18 cellular contexts compared by ENCODE assay signal in genomic region chr10:87705339-87705738, GRCh38. TPM values are rescaled to one million over a fixed set of nuclear protein-coding genes. Genes with fewer than 3 reads are reported as not detected.
DNase-seq lines count a peak whose midpoint lies in the region; ATAC-seq and TF ChIP-seq lines count a peak whose summit lies in the region.
"Had no signal": no experiment of that assay in that cellular context is flagged by ENCODE, and none has a peak within 500 bp of the region (broad histone marks: within the 10 kb centered on the region; RNA-seq: fewer than 3 reads in every experiment).

No MANE protein-coding gene starts in this region.

- no peak for TF ChIP-seq CTCF in BJ (IDR thresholded peaks at IDR 0.05; ENCODE audit: insufficient read depth, low read depth, low read length)
- no peak for TF ChIP-seq CTCF in foreskin keratinocyte (conservative IDR thresholded peaks at IDR 0.05)

- CTCF ChIA-PET in BJ (lab: Yijun Ruan, JAX), result no interaction called here
- CTCF ChIA-PET in activated CD8-positive, alpha-beta memory T cell treated with anti-CD3 and anti-CD28 coated beads, Interleukin-2, amount 10 ng/mL, durations not matched to agents 7 days and 5 days (lab: Charles Lee), result no interaction called here

- H3K27me3 ChIP-seq in BJ (ENCODE audit: control insufficient read depth, insufficient read depth, low read length), result no peaks in the 10 kb centered on the region
- H3K27me3 ChIP-seq in foreskin keratinocyte, result no peaks in the 10 kb centered on the region

- no peaks in the 10 kb centered on the region for H3K9me3 Mint-ChIP-seq in activated CD8-positive, alpha-beta memory T cell treated with anti-CD3 and anti-CD28 coated beads, Interleukin-2, amount 10 ng/mL, durations not matched to agents 7 days and 5 days (ENCODE audit: low read depth)
- H3K9me3 Mint-ChIP-seq: activated naive CD4-positive, alpha-beta T cell treated with anti-CD3 and anti-CD28 coated beads, Interleukin-2, amount 10 ng/mL, durations not matched to agents 7 days and 5 days; CD4-positive, alpha-beta memory T cell had no signal

- no peak overlapping the region for H3K27ac ChIP-seq in foreskin keratinocyte

- peaks cover 24% of the 10 kb centered on the region for H3K27me3 Mint-ChIP-seq in activated CD8-positive, alpha-beta memory T cell treated with anti-CD3 and anti-CD28 coated beads, Interleukin-2, amount 10 ng/mL, durations not matched to agents 7 days and 5 days

- no peaks in the 10 kb centered on the region for H3K36me3 Mint-ChIP-seq in activated CD8-positive, alpha-beta memory T cell treated with anti-CD3 and anti-CD28 coated beads, Interleukin-2, amount 10 ng/mL, durations not matched to agents 7 days and 5 days
- H3K36me3 Mint-ChIP-seq: activated naive CD4-positive, alpha-beta T cell treated with anti-CD3 and anti-CD28 coated beads, Interleukin-2, amount 10 ng/mL, durations not matched to agents 7 days and 5 days; CD4-positive, alpha-beta memory T cell had no signal

- peaks cover 2% of the 10 kb centered on the region; the same call in 1 of the 2 replicates for H3K36me3 ChIP-seq in BJ (ENCODE audit: control insufficient read depth, insufficient read depth, low read length)

- DNase-seq in BJ (ENCODE audit: low read depth) (peak; percentile 71), HT-29 (ENCODE audit: low spot score) (peak; percentile 63), astrocyte of the hippocampus (ENCODE audit: low read depth, low spot score) (peak; percentile 4), foreskin keratinocyte (peak; percentile 35 to 52), CD1c-positive myeloid dendritic cell (ENCODE audit: extremely low spot score) (no peak)
- DNase-seq in activated CD8-positive, alpha-beta memory T cell treated with anti-CD3 and anti-CD28 coated beads for 24 hours, result no peak
- no peak for DNase-seq in activated CD8-positive, alpha-beta memory T cell treated with anti-CD3 and anti-CD28 coated beads, Interleukin-2, amount 10 ng/mL, durations not matched to agents 7 days and 5 days
- DNase-seq: activated CD4-positive, CD25-positive, alpha-beta regulatory T cell treated with anti-CD3 and anti-CD28 coated beads, Interleukin-2, amount 50 U/mL, for 72 hours; activated naive CD4-positive, alpha-beta T cell treated with anti-CD3 and anti-CD28 coated beads, Interleukin-2, amount 10 ng/mL, durations not matched to agents 7 days and 5 days; CD4-positive, alpha-beta memory T cell; hippocampal formation; NCI-H187 treated with DMSO at 0.1 percent for 48 hours; NCI-H524 treated with DMSO at 0.1 percent for 48 hours; posterior cingulate gyrus; stimulated activated naive CD8-positive, alpha-beta T cell treated with anti-CD3 and anti-CD28 coated beads, Interleukin-15, Interleukin-2, amounts not matched to agents 100 U/mL and 50 U/mL, for 24 hours; T-helper 17 cell had no signal

- H3K4me3 ChIP-seq in BJ (ENCODE audit: low read depth, low read length), result no peak overlapping the region

- POLR2A ChIA-PET in BJ (lab: Charles Lee), result no interaction called here

- ATAC-seq in foreskin keratinocyte (no peak), HG02623 (IDR thresholded peaks at IDR 0.05; ENCODE audit: unreplicated experiment) (no peak)
- no peak for ATAC-seq in activated CD8-positive, alpha-beta memory T cell treated with anti-CD3 and anti-CD28 coated beads, Interleukin-2, amount 10 ng/mL, durations not matched to agents 7 days and 5 days
- ATAC-seq: left lobe of liver; stimulated activated naive CD8-positive, alpha-beta T cell treated with anti-CD3 and anti-CD28 coated beads, Interleukin-15, Interleukin-2, amounts not matched to agents 100 U/mL and 50 U/mL, for 24 hours; T-helper 17 cell had no signal

- no peak overlapping the region for H3K4me3 Mint-ChIP-seq in activated CD8-positive, alpha-beta memory T cell treated with anti-CD3 and anti-CD28 coated beads, Interleukin-2, amount 10 ng/mL, durations not matched to agents 7 days and 5 days
- H3K4me3 Mint-ChIP-seq: activated naive CD4-positive, alpha-beta T cell treated with anti-CD3 and anti-CD28 coated beads, Interleukin-2, amount 10 ng/mL, durations not matched to agents 7 days and 5 days; CD4-positive, alpha-beta memory T cell; T-helper 17 cell had no signal

- H3K27ac Mint-ChIP-seq in activated CD8-positive, alpha-beta memory T cell treated with anti-CD3 and anti-CD28 coated beads, Interleukin-2, amount 10 ng/mL, durations not matched to agents 7 days and 5 days, result no peak overlapping the region
- H3K27ac Mint-ChIP-seq: activated naive CD4-positive, alpha-beta T cell treated with anti-CD3 and anti-CD28 coated beads, Interleukin-2, amount 10 ng/mL, durations not matched to agents 7 days and 5 days; CD4-positive, alpha-beta memory T cell; T-helper 17 cell had no signal

- peaks cover 5% of the 10 kb centered on the region for H3K4me1 ChIP-seq in foreskin keratinocyte

- H3K4me1 Mint-ChIP-seq in activated CD8-positive, alpha-beta memory T cell treated with anti-CD3 and anti-CD28 coated beads, Interleukin-2, amount 10 ng/mL, durations not matched to agents 7 days and 5 days, result no peaks in the 10 kb centered on the region
- H3K4me1 Mint-ChIP-seq: activated naive CD4-positive, alpha-beta T cell treated with anti-CD3 and anti-CD28 coated beads, Interleukin-2, amount 10 ng/mL, durations not matched to agents 7 days and 5 days; CD4-positive, alpha-beta memory T cell; T-helper 17 cell had no signal

RNA-seq across cellular contexts. Expression of gene PAPSS2, which starts 45.7 kb away (rescaled TPM):
- polyA plus RNA-seq in BJ (2011; rRNA removed) (133 and 136 TPM in 2 replicates), foreskin keratinocyte (1.0 and 1.7 TPM in 2 replicates)
- 59.0 and 71.0 TPM in 2 replicates for polyA minus RNA-seq in BJ (2011; rRNA and poly(A)+ RNA removed)
- total RNA-seq in HT-29 (2014; rRNA removed; shearing (Covaris generic)), result 22.0 and 23.2 TPM in 2 replicates
- 2.3 and 4.1 TPM in 2 replicates for total RNA-seq in foreskin keratinocyte
- total RNA-seq in activated CD8-positive, alpha-beta memory T cell treated with anti-CD3 and anti-CD28 coated beads, Interleukin-2, amount 10 ng/mL, durations not matched to agents 7 days and 5 days, result under 1 TPM; 0.06 to 0.07 TPM

Comparison
In these comparisons a context has a peak if more than half of its experiments do, and no peak if none do; other contexts are left out.
1. DNase-seq: peak in BJ (single experiment), HT-29 (single experiment), astrocyte of the hippocampus (single experiment) and foreskin keratinocyte (2 of 2); none in activated CD8-positive, alpha-beta memory T cell treated with anti-CD3 and anti-CD28 coated beads for 24 hours (single experiment), activated CD8-positive, alpha-beta memory T cell treated with anti-CD3 and anti-CD28 coated beads, Interleukin-2, amount 10 ng/mL, durations not matched to agents 7 days and 5 days (single experiment) and CD1c-positive myeloid dendritic cell (single experiment).